ENCODE assay signal across 9 cellular contexts in the genomic region with DNA sequence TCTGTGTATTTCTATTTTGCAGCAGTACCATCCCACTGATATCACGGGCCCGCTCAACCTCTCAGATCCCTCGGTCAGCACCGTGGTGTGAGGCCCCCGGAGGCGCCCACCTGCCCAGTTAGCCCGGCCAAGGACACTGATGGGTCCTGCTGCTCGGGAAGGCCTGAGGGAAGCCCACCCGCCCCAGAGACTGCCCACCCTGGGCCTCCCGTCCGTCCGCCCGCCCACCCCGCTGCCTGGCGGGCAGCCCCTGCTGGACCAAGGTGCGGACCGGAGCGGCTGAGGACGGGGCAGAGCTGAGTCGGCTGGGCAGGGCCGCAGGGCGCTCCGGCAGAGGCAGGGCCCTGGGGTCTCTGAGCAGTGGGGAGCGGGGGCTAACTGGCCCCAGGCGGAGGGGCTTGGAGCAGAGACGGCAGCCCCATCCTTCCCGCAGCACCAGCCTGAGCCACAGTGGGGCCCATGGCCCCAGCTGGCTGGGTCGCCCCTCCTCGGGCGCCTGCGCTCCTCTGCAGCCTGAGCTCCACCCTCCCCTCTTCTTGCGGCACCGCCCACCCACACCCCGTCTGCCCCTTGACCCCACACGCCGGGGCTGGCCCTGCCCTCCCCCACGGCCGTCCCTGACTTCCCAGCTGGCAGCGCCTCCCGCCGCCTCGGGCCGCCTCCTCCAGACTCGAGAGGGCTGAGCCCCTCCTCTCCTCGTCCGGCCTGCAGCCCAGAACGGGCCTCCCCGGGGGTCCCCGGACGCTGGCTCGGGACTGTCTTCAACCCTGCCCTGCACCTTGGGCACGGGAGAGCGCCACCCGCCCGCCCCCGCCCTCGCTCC. TPM values are rescaled to one million over a fixed set of nuclear protein-coding genes. Genes with fewer than 3 reads are reported as not detected.
A peak's percentile ranks its signal among the peaks of the same experiment; 100 is the strongest.
DNase-seq lines count a peak whose midpoint lies in the region; ATAC-seq and TF ChIP-seq lines count a peak whose summit lies in the region.
"Had no signal": no experiment of that assay in that cellular context is flagged by ENCODE, and none has a peak within 500 bp of the region (broad histone marks: within the 10 kb centered on the region; RNA-seq: fewer than 3 reads in every experiment).

No MANE protein-coding gene starts in this region.

- H3K79me2 ChIP-seq in OCI-LY3 (ENCODE audit: low read length): no peaks in the 10 kb centered on the region

- 4 to 6% methylated on average over 55 to 57 of the region's 57 CpGs for WGBS in heart right ventricle, 2 donors
- WGBS in thymus: 9% methylated on average over 57 of the region's 57 CpGs
- WGBS in lower leg skin, 2 donors: 7 to 19% methylated on average over 27 to 39 of the region's 57 CpGs

- H3K36me3 ChIP-seq in OCI-LY3 (replicated peaks; ENCODE audit: low read depth, low read length): no peaks in the 10 kb centered on the region
- H3K36me3 ChIP-seq in heart right ventricle: no peaks in the 10 kb centered on the region
- H3K36me3 ChIP-seq in thymus (ENCODE audit: control insufficient read depth, insufficient read depth): no peaks in the 10 kb centered on the region

- H3K27me3 Mint-ChIP-seq in activated T-cell treated with anti-CD3 and anti-CD28 coated beads, Interleukin-2, amount 50 U/mL, for 72 hours (ENCODE audit: low read depth): peaks cover 21% of the 10 kb centered on the region
- H3K27me3 Mint-ChIP-seq in activated T-cell treated with anti-CD3 and anti-CD28 coated beads, Interleukin-2, amount 50 U/mL, for 24 hours: peaks cover 77% of the 10 kb centered on the region

- no peaks in the 10 kb centered on the region for H3K4me1 Mint-ChIP-seq in activated T-cell treated with anti-CD3 and anti-CD28 coated beads, Interleukin-2, amount 50 U/mL, for 72 hours (ENCODE audit: low read depth)
- peaks cover 9% of the 10 kb centered on the region for H3K4me1 Mint-ChIP-seq in activated T-cell treated with anti-CD3 and anti-CD28 coated beads, Interleukin-2, amount 50 U/mL, for 24 hours (ENCODE audit: low read depth)

- H3K4me3 ChIP-seq in OCI-LY3 (ENCODE audit: low read length) (peak overlapping the region; percentile 62), heart right ventricle (peak overlapping the region in 9 of 10 donors; percentile 32 to 52 (median 41)), thymus (ENCODE audit: low read length) (peak overlapping the region; percentile 17), lower leg skin (ENCODE audit: low read depth, poor library complexity, severe bottlenecking) (no peak overlapping the region)

- H3K9me3 ChIP-seq in OCI-LY3 (ENCODE audit: insufficient read depth, low read length): no peaks in the 10 kb centered on the region
- H3K9me3 ChIP-seq in heart right ventricle: no peaks in the 10 kb centered on the region
- no peaks in the 10 kb centered on the region for H3K9me3 ChIP-seq in thymus (ENCODE audit: control insufficient read depth)

- DNase-seq in activated T-cell treated with anti-CD3 and anti-CD28 coated beads, Interleukin-2, amount 50 U/mL, for 72 hours: no peak
- DNase-seq in activated T-cell treated with anti-CD3 and anti-CD28 coated beads, Interleukin-2, amount 50 U/mL, for 24 hours: no peak
- DNase-seq in heart right ventricle: no peak
- DNase-seq in T-helper 9 cell: no peak
- no peak for DNase-seq in lower leg skin (ENCODE audit: low spot score in 2 of 2)
- no peak for DNase-seq in stimulated activated CD4-positive, alpha-beta T cell treated with anti-CD3 and anti-CD28 coated beads, Interleukin-1b, Interleukin-23, amount 100 ng/mL, for 48 hours
- DNase-seq: CD4-positive, CD25-positive, alpha-beta regulatory T cell had no signal

- H3K9ac ChIP-seq in OCI-LY3 (ENCODE audit: low read length): no peak overlapping the region

- TF ChIP-seq POLR2A in lower leg skin (IDR thresholded peaks at IDR 0.05): no peak

- H3K9me3 Mint-ChIP-seq in activated T-cell treated with anti-CD3 and anti-CD28 coated beads, Interleukin-2, amount 50 U/mL, for 72 hours: no peaks in the 10 kb centered on the region
- H3K9me3 Mint-ChIP-seq in activated T-cell treated with anti-CD3 and anti-CD28 coated beads, Interleukin-2, amount 50 U/mL, for 24 hours: no peaks in the 10 kb centered on the region

- no peaks in the 10 kb centered on the region for H3K36me3 Mint-ChIP-seq in activated T-cell treated with anti-CD3 and anti-CD28 coated beads, Interleukin-2, amount 50 U/mL, for 72 hours (ENCODE audit: insufficient read depth in 2 of 2)
- no peaks in the 10 kb centered on the region for H3K36me3 Mint-ChIP-seq in activated T-cell treated with anti-CD3 and anti-CD28 coated beads, Interleukin-2, amount 50 U/mL, for 24 hours (ENCODE audit: low read depth)
- H3K36me3 Mint-ChIP-seq: CD4-positive, CD25-positive, alpha-beta regulatory T cell had no signal

- H3K4me2 ChIP-seq in OCI-LY3 (ENCODE audit: low read length): peak overlapping the region; percentile 50

- no peak overlapping the region for H2AFZ ChIP-seq in OCI-LY3 (ENCODE audit: low read depth, low read length)

- no peaks in the 10 kb centered on the region for H4K20me1 ChIP-seq in OCI-LY3 (ENCODE audit: insufficient read depth, low read length)

- TF ChIP-seq CTCF in OCI-LY3 (IDR thresholded peaks at IDR 0.05; ENCODE audit: low read depth, low read length): no peak
- no peak for TF ChIP-seq CTCF in heart right ventricle (IDR thresholded peaks at IDR 0.05)
- TF ChIP-seq CTCF in lower leg skin (IDR thresholded peaks at IDR 0.05): no peak

- H3K4me1 ChIP-seq in OCI-LY3 (ENCODE audit: low read length) (0 out of 2 replicates have a peak, but pooled peaks cover 3% of the 10 kb centered on the region), heart right ventricle (peaks cover 13 to 35% (median 26%) of the 10 kb centered on the region in 9 donors), thymus (ENCODE audit: control insufficient read depth, insufficient read depth, low read length) (peaks cover 21% of the 10 kb centered on the region)

- ATAC-seq in activated T-cell treated with anti-CD3 and anti-CD28 coated beads, Interleukin-2, amount 50 U/mL, for 72 hours (replicated peaks in 1 of 2): peak; percentile 19 to 25
- ATAC-seq in heart right ventricle: peak in 3 of 8 donors; percentile 4 to 21 (median 11)

- no peak overlapping the region for H3K27ac ChIP-seq in OCI-LY3 (ENCODE audit: low read length)
- H3K27ac ChIP-seq in heart right ventricle: no peak overlapping the region
- no peak overlapping the region for H3K27ac ChIP-seq in thymus (ENCODE audit: low read depth)

- intact Hi-C loops in heart right ventricle (cut with DNase I): no loop called here
- intact Hi-C loops in lower leg skin (cut with DNase I; ENCODE audit: low total_unique reads): no loop called here

- no peak overlapping the region for H3K27ac Mint-ChIP-seq in activated T-cell treated with anti-CD3 and anti-CD28 coated beads, Interleukin-2, amount 50 U/mL, for 72 hours
- no peak overlapping the region for H3K27ac Mint-ChIP-seq in activated T-cell treated with anti-CD3 and anti-CD28 coated beads, Interleukin-2, amount 50 U/mL, for 24 hours
- H3K27ac Mint-ChIP-seq: CD4-positive, CD25-positive, alpha-beta regulatory T cell had no signal

- H3K27me3 ChIP-seq in OCI-LY3 (ENCODE audit: low read depth, low read length) (no peaks in the 10 kb centered on the region; the same call in none of the 2 replicates), heart right ventricle (peaks cover 60 to 99% (median 87%) of the 10 kb centered on the region in 7 donors), thymus (ENCODE audit: control insufficient read depth, insufficient read depth) (peaks cover 63% of the 10 kb centered on the region)

- no peak overlapping the region for H3K4me3 Mint-ChIP-seq in activated T-cell treated with anti-CD3 and anti-CD28 coated beads, Interleukin-2, amount 50 U/mL, for 72 hours
- H3K4me3 Mint-ChIP-seq in activated T-cell treated with anti-CD3 and anti-CD28 coated beads, Interleukin-2, amount 50 U/mL, for 24 hours: no peak overlapping the region

RNA-seq across cellular contexts. Expression of a gene that starts 1.9 kb away (rescaled TPM):
- not detected for total RNA-seq in activated T-cell treated with anti-CD3 and anti-CD28 coated beads, Interleukin-2, amount 50 U/mL, for 72 hours
- total RNA-seq in heart right ventricle (not detected), lower leg skin (10 to 100 TPM in 3 of 4 donors, 1 to 10 TPM in 1; 4.1 to 29.0 (median 21.3) TPM)
- polyA plus RNA-seq in heart right ventricle (not detected), thymus (0.05 TPM)
- total RNA-seq: CD4-positive, CD25-positive, alpha-beta regulatory T cell had no signal
- polyA plus RNA-seq: CD4-positive, CD25-positive, alpha-beta regulatory T cell had no signal

RNA-seq across cellular contexts. Expression of a gene that starts 3.9 kb away (rescaled TPM):
- total RNA-seq in activated T-cell treated with anti-CD3 and anti-CD28 coated beads, Interleukin-2, amount 50 U/mL, for 72 hours: under 1 TPM; 0.50 to 0.74 TPM
- total RNA-seq in heart right ventricle (not detected), lower leg skin (not detected)
- polyA plus RNA-seq in heart right ventricle (not detected), thymus (0.07 TPM)
- total RNA-seq: CD4-positive, CD25-positive, alpha-beta regulatory T cell had no signal
- polyA plus RNA-seq: CD4-positive, CD25-positive, alpha-beta regulatory T cell had no signal

RNA-seq across cellular contexts. Expression of a gene that starts 20.4 kb away (rescaled TPM):
- total RNA-seq in activated T-cell treated with anti-CD3 and anti-CD28 coated beads, Interleukin-2, amount 50 U/mL, for 72 hours: 10 to 100 TPM; 56.9 to 63.5 TPM
- total RNA-seq in heart right ventricle: 10 to 100 TPM; 24.6 to 44.8 (median 27.7) TPM
- polyA plus RNA-seq in heart right ventricle: 10 to 100 TPM; 23.7 to 69.6 TPM
- 69.4 TPM for polyA plus RNA-seq in thymus
- total RNA-seq in lower leg skin: 10 to 100 TPM; 26.2 to 69.3 (median 30.5) TPM

RNA-seq across cellular contexts. Expression of a gene that starts 20.5 kb away (rescaled TPM):
- total RNA-seq in activated T-cell treated with anti-CD3 and anti-CD28 coated beads, Interleukin-2, amount 50 U/mL, for 72 hours: 10 to 100 TPM; 64.1 to 84.5 TPM
- total RNA-seq in heart right ventricle (10 to 100 TPM; 47.3 to 73.5 (median 56.7) TPM), lower leg skin (100 to 1,000 TPM in 2 of 4 donors, 10 to 100 TPM in 2; 79.2 to 112 (median 93.1) TPM)
- polyA plus RNA-seq in heart right ventricle (100 to 1,000 TPM; 146 to 168 TPM), thymus (74.9 TPM)

RNA-seq across cellular contexts. Expression of a gene that starts 29.0 kb away (rescaled TPM):
- total RNA-seq in activated T-cell treated with anti-CD3 and anti-CD28 coated beads, Interleukin-2, amount 50 U/mL, for 72 hours: 1 to 10 TPM in 1 of 2 donors, under 1 TPM in 1; 0.38 to 1.2 TPM
- total RNA-seq in heart right ventricle: not detected
- not detected for polyA plus RNA-seq in heart right ventricle
- 0.18 TPM for polyA plus RNA-seq in thymus
- total RNA-seq in lower leg skin: 1 to 10 TPM in 1 of 4 donors, under 1 TPM in 2, not detected in 1; 0.10 to 2.4 (median 0.49) TPM
- total RNA-seq: CD4-positive, CD25-positive, alpha-beta regulatory T cell had no signal
- polyA plus RNA-seq: CD4-positive, CD25-positive, alpha-beta regulatory T cell had no signal

Comparison
In these comparisons a context has a peak if more than half of its experiments do, and no peak if none do; other contexts are left out.
1. RNA of a gene that starts 1.9 kb away (total RNA-seq): 4.1 to 29.0 TPM in lower leg skin; not detected in activated T-cell treated with anti-CD3 and anti-CD28 coated beads, Interleukin-2, amount 50 U/mL, for 72 hours and not detected in heart right ventricle; every median in the first group is over 4 times any median in the second.